Comparison of ENCODE assay signal across 3 cellular contexts in genomic region chr5:139415869-139416268, GRCh38.
TF ChIP-seq lines count a peak whose summit lies in the region.

No MANE protein-coding gene starts in this region.

TF ChIP-seq in GM23338, 12 proteins besides CTCF, POLR2A, EP300 and RAD21 (continues in another document):
- no peak for TF ChIP-seq ETS1 (IDR thresholded peaks at IDR 0.05)
- no peak for TF ChIP-seq NANOG (IDR thresholded peaks at IDR 0.05; ENCODE audit: borderline replicate concordance)
- no peak for TF ChIP-seq STAT1 (IDR thresholded peaks at IDR 0.05; ENCODE audit: unreplicated experiment)
- no peak for TF ChIP-seq ZNF114 (CRISPR knock-in tag; IDR thresholded peaks at IDR 0.05)
- no peak for TF ChIP-seq ZNF462 (CRISPR knock-in tag; IDR thresholded peaks at IDR 0.05)

TF ChIP-seq in K562, 482 proteins besides CTCF, POLR2A, EP300 and RAD21:
- TF ChIP-seq E2F8 (IDR thresholded peaks at IDR 0.05; ENCODE audit: low read depth, partially characterized antibody) (no peak), MEIS2 (IDR thresholded peaks at IDR 0.05; ENCODE audit: partially characterized antibody) (peak; percentile 26), ZNF699 (CRISPR knock-in tag; IDR thresholded peaks at IDR 0.05; ENCODE audit: insufficient replicate concordance) (no peak), NFATC3 (IDR thresholded peaks at IDR 0.05) (0 out of 2 replicates have a peak, but pooled peaks have one; percentile 26), NR2C1 (IDR thresholded peaks at IDR 0.05) (no peak), NR2C1 (tag; IDR thresholded peaks at IDR 0.05) (0 out of 2 replicates have a peak, but pooled peaks have one; percentile 14), ESRRA (IDR thresholded peaks at IDR 0.05; ENCODE audit: borderline replicate concordance, low read depth) (peak; percentile 75)

TF ChIP-seq in SK-N-SH treated with all-trans-retinoic acid at 6 μM for 48 hours, 23 proteins besides CTCF, POLR2A, EP300 and RAD21:
- no peak for TF ChIP-seq ARNTL (CRISPR knock-in tag; IDR thresholded peaks at IDR 0.05; ENCODE audit: borderline replicate concordance, low read depth)
